Comparison of ENCODE assay signal across 8 cellular contexts in genomic region chr13:100573121-100573520, GRCh38. TPM values are rescaled to one million over a fixed set of nuclear protein-coding genes. Genes with fewer than 3 reads are reported as not detected.
DNase-seq lines count a peak whose midpoint lies in the region; ATAC-seq and TF ChIP-seq lines count a peak whose summit lies in the region.

No MANE protein-coding gene starts in this region.

- H3K4me1 ChIP-seq in DND-41 (ENCODE audit: insufficient read depth, low read length) (peaks cover 7% of the 10 kb centered on the region; the same call in 1 of the 2 replicates), IMR-90 (ENCODE audit: control insufficient read depth, insufficient read depth, low read length) (no peaks in the 10 kb centered on the region), PC-3 (ENCODE audit: insufficient read depth, low read length) (no peaks in the 10 kb centered on the region), transverse colon (no peaks in the 10 kb centered on the region)

- H3K9me3 ChIP-seq in DND-41 (ENCODE audit: insufficient read depth, low read length, severe bottlenecking) = no peaks in the 10 kb centered on the region
- no peaks in the 10 kb centered on the region for H3K9me3 ChIP-seq in IMR-90 (ENCODE audit: control insufficient read depth, insufficient read depth, low read length)
- no peaks in the 10 kb centered on the region for H3K9me3 ChIP-seq in PC-3 (ENCODE audit: low read length)
- H3K9me3 ChIP-seq in transverse colon = no peaks in the 10 kb centered on the region

- intact Hi-C loops in IMR-90 (cut with micrococcal nuclease) = loop anchor here (1.0 to 5.0 kb wide), 4 partner anchors 104 to 554 kb away; no protein-coding TSS in a partner anchor
- intact Hi-C loops in PC-3 (cut with micrococcal nuclease) = loop anchor here (5.0 to 10.0 kb wide), 2 partner anchors 412 to 554 kb away; no protein-coding TSS in a partner anchor
- intact Hi-C loops in transverse colon (cut with DNase I; ENCODE audit: low total_unique reads) = no loop called here

- no peak overlapping the region for H3K18ac ChIP-seq in IMR-90 (ENCODE audit: low read depth, low read length)

- H3K9me2 ChIP-seq in PC-3 (replicated peaks; ENCODE audit: low read length) = no peaks in the 10 kb centered on the region

- H3K79me2 ChIP-seq in DND-41 (ENCODE audit: insufficient read depth, low read length) (no peaks in the 10 kb centered on the region), PC-3 (ENCODE audit: low read length) (no peaks in the 10 kb centered on the region)

- no peak overlapping the region for H4K8ac ChIP-seq in IMR-90 (ENCODE audit: low read depth in 2 of 2, low read length in 2 of 2)

- TF ChIP-seq POLR2A in IMR-90 (IDR thresholded peaks at IDR 0.05; ENCODE audit: low read depth, low read length) = no peak
- no peak for TF ChIP-seq POLR2A in transverse colon (IDR thresholded peaks at IDR 0.05)

- H3K4ac ChIP-seq in IMR-90 (ENCODE audit: low read depth, low read length) = no peak overlapping the region

- H2BK20ac ChIP-seq in IMR-90 (ENCODE audit: low read depth, low read length) = no peak overlapping the region

- no peak for TF ChIP-seq EP300 in transverse colon (IDR thresholded peaks at IDR 0.05; ENCODE audit: low read depth)

- H3K27ac ChIP-seq in DND-41 (ENCODE audit: low read length) (no peak overlapping the region), IMR-90 (ENCODE audit: insufficient read depth, low read length) (no peak overlapping the region), PC-3 (ENCODE audit: low read length) (no peak overlapping the region), transverse colon (no peak overlapping the region)

- H3K4me3 ChIP-seq in DND-41 (ENCODE audit: low read depth in 1 of 2, low read length in 2 of 2) (no peak overlapping the region), IMR-90 (ENCODE audit: insufficient read depth, low read depth, low read length) (no peak overlapping the region), PC-3 (ENCODE audit: low read length) (no peak overlapping the region), fibroblast of pulmonary artery (replicated peaks; ENCODE audit: low read depth, low read length) (no peak overlapping the region), transverse colon (no peak overlapping the region)

- H2AFZ ChIP-seq in DND-41 (ENCODE audit: low read depth, low read length) (no peak overlapping the region), IMR-90 (replicated peaks; ENCODE audit: low read length, poor library complexity) (no peak overlapping the region), PC-3 (ENCODE audit: low read length) (no peak overlapping the region)

- no peak overlapping the region for H4K91ac ChIP-seq in IMR-90 (ENCODE audit: insufficient read depth, low read depth, low read length)

- no CpG with 5 or more reads among the region's 2 CpGs for WGBS in IMR-90 (ENCODE audit: extremely low coverage in 2 of 2, insufficient read length in 1 of 2), 2 experiments
- WGBS in transverse colon (ENCODE audit: low coverage in 1 of 2), 2 donors = 40 to 44% methylated on average over 2 of the region's 2 CpGs

- H2BK15ac ChIP-seq in IMR-90 (ENCODE audit: low read depth, low read length) = no peak overlapping the region

- H3K9me1 ChIP-seq in IMR-90 (ENCODE audit: insufficient read depth, low read length) = no peaks in the 10 kb centered on the region

- in situ Hi-C loops in IMR-90 (cut with MboI; ENCODE audit: low sequenced_read_pairs) = loop anchor here (10.0 kb wide), 1 partner anchor 552 kb away; no protein-coding TSS in a partner anchor
- in situ Hi-C loops in transverse colon (cut with MboI; ENCODE audit: low pct_ligation_motif_present in 1 of 4, low pct_unique_long_range_greater_than_20kb in 1 of 4, low sequenced_read_pairs in 3 of 4) = loop anchor here in 1 of 4 donors (25.0 kb wide), 1 partner anchor 539 kb away; no protein-coding TSS in a partner anchor

- no peaks in the 10 kb centered on the region for H4K20me1 ChIP-seq in DND-41 (ENCODE audit: insufficient read depth, low read length)
- no peaks in the 10 kb centered on the region for H4K20me1 ChIP-seq in IMR-90 (ENCODE audit: insufficient read depth, low read length)
- no peaks in the 10 kb centered on the region for H4K20me1 ChIP-seq in PC-3 (ENCODE audit: low read length)

- H3K9ac ChIP-seq in DND-41 (ENCODE audit: low read depth, low read length) (no peak overlapping the region), IMR-90 (ENCODE audit: low read depth, low read length) (no peak overlapping the region), PC-3 (ENCODE audit: low read length) (no peak overlapping the region)

- TF ChIP-seq CTCF in DND-41 (IDR thresholded peaks at IDR 0.05; ENCODE audit: borderline replicate concordance, extremely low read depth, low read length, poor library complexity, severe bottlenecking) (peak; percentile 90), IMR-90 (conservative IDR thresholded peaks at IDR 0.05; ENCODE audit: low read depth, low read length) (peak; percentile 70), PC-3 (conservative IDR thresholded peaks at IDR 0.05; ENCODE audit: low read depth, low read length) (peak; percentile 80), fibroblast of pulmonary artery (IDR thresholded peaks at IDR 0.05; ENCODE audit: low read length, missing control alignments) (peak; percentile 83), transverse colon (IDR thresholded peaks at IDR 0.05) (peak; percentile 60 to 76 (median 68))

- no peak overlapping the region for H3K14ac ChIP-seq in IMR-90 (replicated peaks; ENCODE audit: low read depth, low read length)

- H2AK5ac ChIP-seq in IMR-90 (ENCODE audit: low read depth, low read length) = no peak overlapping the region

- no peak overlapping the region for H2BK120ac ChIP-seq in IMR-90 (ENCODE audit: low read depth, low read length)

- H3K4me2 ChIP-seq in DND-41 (ENCODE audit: insufficient read depth, low read length) (no peak overlapping the region), IMR-90 (ENCODE audit: low read depth, low read length) (no peak overlapping the region), PC-3 (ENCODE audit: low read length) (no peak overlapping the region)

- peak; percentile 63 for TF ChIP-seq RAD21 in IMR-90 (IDR thresholded peaks at IDR 0.05; ENCODE audit: low read length)

- BruUV-seq in IMR-90 (replicated peaks; lab: Mats Ljungman, UMichigan) (no TSS peak), PC-3 (replicated peaks; lab: Mats Ljungman, UMichigan) (no TSS peak)

- no peak overlapping the region for H2BK5ac ChIP-seq in IMR-90 (ENCODE audit: low read depth, low read length, poor library complexity, severe bottlenecking)

- H3K27me3 ChIP-seq in DND-41 (ENCODE audit: insufficient read depth, low read length, poor library complexity) = no peaks in the 10 kb centered on the region
- H3K27me3 ChIP-seq in IMR-90 (ENCODE audit: control insufficient read depth, insufficient read depth, low read length) = no peaks in the 10 kb centered on the region
- no peaks in the 10 kb centered on the region for H3K27me3 ChIP-seq in PC-3 (ENCODE audit: low read length)
- no peaks in the 10 kb centered on the region for H3K27me3 ChIP-seq in transverse colon

- CTCF ChIA-PET in IMR-90 (lab: Yijun Ruan, JAX) = interaction anchor here (0.6 to 1.6 kb wide), 8 partner anchors 9 to 657 kb away, joined by 3 to 5 read pairs (median 4); no protein-coding TSS in a partner anchor
- CTCF ChIA-PET in PC-3 (lab: Charles Lee) = interaction anchor here (0.6 to 0.7 kb wide), 3 partner anchors 22 to 555 kb away, joined by 3 to 8 read pairs (median 3); no protein-coding TSS in a partner anchor

- no peak overlapping the region for H3K23ac ChIP-seq in IMR-90 (ENCODE audit: low read depth, low read length)

- dilution Hi-C loops in IMR-90 (cut with HindIII; ENCODE audit: low sequenced_read_pairs, unreplicated experiment) = no loop called here

- ATAC-seq in DND-41 (ENCODE audit: insufficient read depth, low read depth) (peak; percentile 96), GM21529 (IDR thresholded peaks at IDR 0.05; ENCODE audit: unreplicated experiment) (peak; percentile 96), IMR-90 (ENCODE audit: low read depth) (peak; percentile 90), PC-3 (peak; percentile 92)

- POLR2A ChIA-PET in IMR-90 (lab: Charles Lee; ENCODE audit: unreplicated experiment) = no interaction called here
- POLR2A ChIA-PET in PC-3 (lab: Charles Lee; ENCODE audit: unreplicated experiment) = no interaction called here

- peak; percentile 68 for DNase-seq in DND-41
- DNase-seq in IMR-90 = peak; percentile 82
- peak; percentile 76 for DNase-seq in PC-3
- peak; percentile 68 for DNase-seq in activated T-cell treated with anti-CD3 and anti-CD28 coated beads, Interleukin-2, amount 50 U/mL, for 1 hour
- peak; percentile 90 for DNase-seq in fibroblast of pulmonary artery (ENCODE audit: low read depth)
- peak in 38 of 56 donors; percentile 4 to 85 (median 38) for DNase-seq in nucleus accumbens (lab: John Stamatoyannopoulos, UW)
- DNase-seq in transverse colon = peak; percentile 78

- no peak overlapping the region for H3K56ac ChIP-seq in IMR-90 (ENCODE audit: extremely low read depth, insufficient read depth, low read length)

- no peaks in the 10 kb centered on the region for H3K36me3 ChIP-seq in DND-41 (ENCODE audit: insufficient read depth, low read length)
- H3K36me3 ChIP-seq in IMR-90 (ENCODE audit: control insufficient read depth, insufficient read depth, low read length) = no peaks in the 10 kb centered on the region
- H3K36me3 ChIP-seq in PC-3 (ENCODE audit: low read depth, low read length) = no peaks in the 10 kb centered on the region
- no peaks in the 10 kb centered on the region for H3K36me3 ChIP-seq in transverse colon

- no peak overlapping the region for H4K5ac ChIP-seq in IMR-90 (ENCODE audit: low read depth, low read length)

- H2AK9ac ChIP-seq in IMR-90 (replicated peaks; ENCODE audit: low read depth, low read length, poor library complexity) = no peak overlapping the region

- no peaks in the 10 kb centered on the region for H3F3A ChIP-seq in PC-3 (ENCODE audit: low read length, unreplicated experiment)

- H3K79me1 ChIP-seq in IMR-90 (ENCODE audit: low read depth in 1 of 2, low read length in 2 of 2) = no peaks in the 10 kb centered on the region

TF ChIP-seq in IMR-90, 13 proteins besides CTCF, POLR2A, EP300 and RAD21 (continues in another document):
- TF ChIP-seq USF2 (IDR thresholded peaks at IDR 0.05; ENCODE audit: low read depth, low read length) (no peak), RFX5 (IDR thresholded peaks at IDR 0.05; ENCODE audit: low read depth, low read length) (no peak), SMC3 (IDR thresholded peaks at IDR 0.05; ENCODE audit: low read depth, low read length) (peak; percentile 66)

RNA-seq across cellular contexts. Expression of gene GGACT, which starts 15.5 kb away (rescaled TPM):
- 2.0 and 2.2 TPM in 2 replicates for total RNA-seq in IMR-90 (2012; rRNA removed)
- 1.9 and 2.6 TPM in 2 replicates for polyA plus RNA-seq in IMR-90 (2012; rRNA removed)
- 3.4 and 4.1 TPM in 2 replicates for polyA plus RNA-seq in IMR-90 (2012; cell fraction: cytosol; rRNA removed)
- polyA plus RNA-seq in IMR-90 (2012; cell fraction: nucleus; rRNA removed; ENCODE audit: low replicate concordance) = 1.3 and 2.5 TPM in 2 replicates
- 0.40 and 0.77 TPM in 2 replicates for total RNA-seq in PC-3 (2014; rRNA removed)
- 1 to 10 TPM in 3 of 4 donors, not detected in 1; 6.4 to 9.2 (median 8.8) TPM for total RNA-seq in transverse colon

Comparison
In these comparisons a context has a peak if more than half of its experiments do, and no peak if none do; other contexts are left out.
1. DNase-seq: peak in every context shown above with its lines; median percentile 90 in fibroblast of pulmonary artery; 82 in IMR-90; 78 in transverse colon; 76 in PC-3; 68 in DND-41; 68 in activated T-cell treated with anti-CD3 and anti-CD28 coated beads, Interleukin-2, amount 50 U/mL, for 1 hour; 38 in nucleus accumbens.